8 cellular contexts compared by ENCODE assay signal in the genomic region with DNA sequence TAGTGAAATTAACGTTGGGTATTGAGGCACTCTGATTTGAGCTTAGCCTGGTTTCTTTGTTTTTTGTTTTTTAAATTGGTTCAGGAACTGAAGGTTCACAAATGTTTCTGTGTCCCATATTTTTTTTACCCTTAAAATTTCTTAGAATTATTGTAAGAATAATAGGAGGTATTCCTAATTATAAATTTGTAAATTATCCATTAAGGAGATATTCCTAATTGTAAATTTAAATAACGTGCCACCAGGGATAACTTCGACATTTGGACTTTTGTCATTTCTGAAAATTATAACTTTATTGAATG. TPM values are rescaled to one million over a fixed set of nuclear protein-coding genes. Genes with fewer than 3 reads are reported as not detected.
DNase-seq lines count a peak whose midpoint lies in the region; ATAC-seq and TF ChIP-seq lines count a peak whose summit lies in the region.

No MANE protein-coding gene starts in this region.

- H3K9ac ChIP-seq in GM23248, result peak overlapping the region; percentile 86

- H3K4me1 ChIP-seq in GM23248 (ENCODE audit: insufficient read depth) (peaks cover 19% of the 10 kb centered on the region), hepatocyte (ENCODE audit: insufficient read depth) (peaks cover 11% of the 10 kb centered on the region), sigmoid colon (peaks cover 0 to 38% (median 25%) of the 10 kb centered on the region in 4 donors)

- H3F3A ChIP-seq in GM23248 (ENCODE audit: insufficient read depth), result peaks cover 14% of the 10 kb centered on the region

- peaks cover 37% of the 10 kb centered on the region for H3K27me3 Mint-ChIP-seq in activated CD8-positive, alpha-beta T cell treated with anti-CD3 and anti-CD28 coated beads, Interleukin-2, amount 10 ng/mL, durations not matched to agents 7 days and 5 days (ENCODE audit: low read depth)

- no peak overlapping the region for H3K27ac Mint-ChIP-seq in activated CD8-positive, alpha-beta T cell treated with anti-CD3 and anti-CD28 coated beads, Interleukin-2, amount 10 ng/mL, durations not matched to agents 7 days and 5 days

- H3K4me2 ChIP-seq in GM23248 (ENCODE audit: unreplicated experiment), result peak overlapping the region; percentile 99
- H3K4me2 ChIP-seq in hepatocyte, result peak overlapping the region; percentile 88

- peak overlapping the region; percentile 10 for H3K4me3 Mint-ChIP-seq in activated CD8-positive, alpha-beta T cell treated with anti-CD3 and anti-CD28 coated beads, Interleukin-2, amount 10 ng/mL, durations not matched to agents 7 days and 5 days

- TF ChIP-seq EP300 in sigmoid colon (IDR thresholded peaks at IDR 0.05), result no peak

- POLR2A ChIA-PET in activated CD8-positive, alpha-beta T cell treated with anti-CD3 and anti-CD28 coated beads, Interleukin-2, amount 10 ng/mL, durations not matched to agents 7 days and 5 days (lab: Charles Lee), result no interaction called here

- CTCF ChIA-PET in activated CD8-positive, alpha-beta T cell treated with anti-CD3 and anti-CD28 coated beads, Interleukin-2, amount 10 ng/mL, durations not matched to agents 7 days and 5 days (lab: Charles Lee), result no interaction called here

- 0 out of 2 replicates have a peak overlapping the region, but pooled peaks have one; percentile 24 for H2AFZ ChIP-seq in GM23248
- peak overlapping the region; percentile 53 for H2AFZ ChIP-seq in hepatocyte

- H4K20me1 ChIP-seq in GM23248 (ENCODE audit: insufficient read depth) (peaks cover 17% of the 10 kb centered on the region; the same call in 1 of the 2 replicates), hepatocyte (ENCODE audit: insufficient read depth, poor library complexity, severe bottlenecking) (peaks cover 11% of the 10 kb centered on the region)

- ATAC-seq in activated CD8-positive, alpha-beta T cell treated with anti-CD3 and anti-CD28 coated beads, Interleukin-2, amount 10 ng/mL, durations not matched to agents 7 days and 5 days, result no peak
- ATAC-seq in GM18909 (IDR thresholded peaks at IDR 0.05; ENCODE audit: poor library complexity, unreplicated experiment), result no peak

- no peak for TF ChIP-seq CTCF in hepatocyte (IDR thresholded peaks at IDR 0.05; ENCODE audit: poor library complexity)
- TF ChIP-seq CTCF in sigmoid colon (IDR thresholded peaks at IDR 0.05), result no peak

- H3K36me3 ChIP-seq in GM23248 (ENCODE audit: low read depth) (no peaks in the 10 kb centered on the region), hepatocyte (replicated peaks; ENCODE audit: insufficient read depth, low read depth) (no peaks in the 10 kb centered on the region), sigmoid colon (no peaks in the 10 kb centered on the region)

- no peak for TF ChIP-seq POLR2A in sigmoid colon (IDR thresholded peaks at IDR 0.05)

- H3K79me2 ChIP-seq in GM23248 (ENCODE audit: insufficient read depth) (peaks cover 63% of the 10 kb centered on the region), hepatocyte (peaks cover 47% of the 10 kb centered on the region)

- H3K27ac ChIP-seq in GM23248 (peak overlapping the region; percentile 89; the same call in 1 of the 2 replicates), hepatocyte (no peak overlapping the region), sigmoid colon (peak overlapping the region in 3 of 4 donors; percentile 89 to 97 (median 97))

- DNase-seq in GM23248 (no peak), hepatocyte (ENCODE audit: low spot score) (no peak), sigmoid colon (no peak), posterior vena cava (ENCODE audit: low spot score) (no peak), middle frontal gyrus (ENCODE audit: extremely low spot score, low spot score) (no peak)
- no peak for DNase-seq in activated CD8-positive, alpha-beta T cell treated with anti-CD3 and anti-CD28 coated beads, Interleukin-2, amount 10 ng/mL, durations not matched to agents 7 days and 5 days
- DNase-seq in activated effector memory CD4-positive, alpha-beta T cell treated with anti-CD3 and anti-CD28 coated beads, Interleukin-2, amount 50 U/mL, for 16 hours, result no peak

- H3K36me3 Mint-ChIP-seq in activated CD8-positive, alpha-beta T cell treated with anti-CD3 and anti-CD28 coated beads, Interleukin-2, amount 10 ng/mL, durations not matched to agents 7 days and 5 days (ENCODE audit: low read depth), result no peaks in the 10 kb centered on the region

- in situ Hi-C loops in GM23248 (cut with MboI), result no loop called here

- WGBS in GM23248 (ENCODE audit: low coverage in 1 of 2, low lambda C conversion rate in 2 of 2, missing lambda C conversion rate in 2 of 2), 2 experiments, result 1 to 2% methylated on average over 3 of the region's 3 CpGs
- 11% methylated on average over 3 of the region's 3 CpGs for WGBS in hepatocyte (ENCODE audit: low lambda C conversion rate, missing lambda C conversion rate)
- 10 to 48% methylated on average over 3 of the region's 3 CpGs for WGBS in sigmoid colon, 2 donors

- H3K27me3 ChIP-seq in GM23248 (replicated peaks; ENCODE audit: insufficient read depth), result no peaks in the 10 kb centered on the region
- H3K27me3 ChIP-seq in hepatocyte, result no peaks in the 10 kb centered on the region
- H3K27me3 ChIP-seq in sigmoid colon, result no peaks in the 10 kb centered on the region

- H3K4me3 ChIP-seq in GM23248 (peak overlapping the region; percentile 86), hepatocyte (peak overlapping the region; percentile 66), sigmoid colon (peak overlapping the region; percentile 71 to 95 (median 76))

- H3K4me1 Mint-ChIP-seq in activated CD8-positive, alpha-beta T cell treated with anti-CD3 and anti-CD28 coated beads, Interleukin-2, amount 10 ng/mL, durations not matched to agents 7 days and 5 days (ENCODE audit: low read depth), result no peaks in the 10 kb centered on the region

- no peaks in the 10 kb centered on the region for H3K9me2 ChIP-seq in GM23248 (ENCODE audit: insufficient read depth)
- H3K9me2 ChIP-seq in hepatocyte (replicated peaks; ENCODE audit: insufficient read depth), result no peaks in the 10 kb centered on the region

- intact Hi-C loops in sigmoid colon (cut with DNase I) (no loop called here), posterior vena cava (cut with DNase I) (no loop called here)

- H3K9me3 ChIP-seq in GM23248 (ENCODE audit: low read depth), result no peaks in the 10 kb centered on the region
- H3K9me3 ChIP-seq in hepatocyte (ENCODE audit: low read depth), result no peaks in the 10 kb centered on the region
- no peaks in the 10 kb centered on the region for H3K9me3 ChIP-seq in sigmoid colon

- H3K9me3 Mint-ChIP-seq in activated CD8-positive, alpha-beta T cell treated with anti-CD3 and anti-CD28 coated beads, Interleukin-2, amount 10 ng/mL, durations not matched to agents 7 days and 5 days (ENCODE audit: insufficient read depth), result no peaks in the 10 kb centered on the region

RNA-seq across cellular contexts. Expression of a gene that starts 1.2 kb away (rescaled TPM):
- total RNA-seq in GM23248 (2014; rRNA removed; shearing (Covaris generic)), result 31.0 and 33.2 TPM in 2 replicates
- polyA plus RNA-seq in GM23248 (2016; fragmentation: Nextera tagmentation; extraction: Ambion mirVana) (44.1 and 48.3 TPM in 2 replicates), hepatocyte (16.1 and 19.3 TPM in 2 replicates), sigmoid colon (1 to 10 TPM; 1.2 to 2.5 (median 1.8) TPM)
- under 1 TPM; 0.21 TPM for total RNA-seq in activated CD8-positive, alpha-beta T cell treated with anti-CD3 and anti-CD28 coated beads, Interleukin-2, amount 10 ng/mL, durations not matched to agents 7 days and 5 days
- total RNA-seq in hepatocyte (24.7 and 28.6 TPM in 2 replicates), sigmoid colon (10 to 100 TPM; 27.0 to 53.5 (median 35.3) TPM), posterior vena cava (10 to 100 TPM; 24.8 to 25.8 TPM)

Comparison
In these comparisons a context has a peak if more than half of its experiments do, and no peak if none do; other contexts are left out.
1. RNA of a gene that starts 1.2 kb away (total RNA-seq): 27.0 to 53.5 TPM in sigmoid colon, 31.0 to 33.2 TPM in GM23248, 24.8 to 25.8 TPM in posterior vena cava and 24.7 to 28.6 TPM in hepatocyte; 0.21 TPM in activated CD8-positive, alpha-beta T cell treated with anti-CD3 and anti-CD28 coated beads, Interleukin-2, amount 10 ng/mL, durations not matched to agents 7 days and 5 days; every median in the first group is over 10 times any median in the second.
2. Peak in every context shown above with its lines, with median percentiles within 50 percentile points of each other: H3K4me3 ChIP-seq.